Comparison of ENCODE assay signal across 8 cellular contexts in genomic region chr17:3845361-3845753, GRCh38. TPM values are rescaled to one million over a fixed set of nuclear protein-coding genes. Genes with fewer than 3 reads are reported as not detected.
DNase-seq lines count a peak whose midpoint lies in the region; ATAC-seq lines count a peak whose summit lies in the region.

No MANE protein-coding gene starts in this region.

- peak overlapping the region; percentile 69 for H3K27ac ChIP-seq in cingulate gyrus (ENCODE audit: low read depth, low read length)

- peaks cover 31% of the 10 kb centered on the region for H3K36me3 Mint-ChIP-seq in T-helper 2 cell treated with Interferon-gamma antibody and Interleukin-4, amounts not matched to agents 5 μg/mL and 100 μg/mL, for 36 hours (ENCODE audit: low read depth)

- no peaks in the 10 kb centered on the region for H3K9me3 Mint-ChIP-seq in T-helper 2 cell treated with Interferon-gamma antibody and Interleukin-4, amounts not matched to agents 5 μg/mL and 100 μg/mL, for 36 hours

- H3K27ac Mint-ChIP-seq in T-helper 2 cell treated with Interferon-gamma antibody and Interleukin-4, amounts not matched to agents 5 μg/mL and 100 μg/mL, for 36 hours: peak overlapping the region; percentile 91

- H3K4me3 Mint-ChIP-seq in T-helper 2 cell treated with Interferon-gamma antibody and Interleukin-4, amounts not matched to agents 5 μg/mL and 100 μg/mL, for 36 hours: peak overlapping the region; percentile 91

- H3K27me3 Mint-ChIP-seq in T-helper 2 cell treated with Interferon-gamma antibody and Interleukin-4, amounts not matched to agents 5 μg/mL and 100 μg/mL, for 36 hours (ENCODE audit: low read depth): peaks cover 6% of the 10 kb centered on the region

- H3K4me1 Mint-ChIP-seq in T-helper 2 cell treated with Interferon-gamma antibody and Interleukin-4, amounts not matched to agents 5 μg/mL and 100 μg/mL, for 36 hours (ENCODE audit: low read depth): peaks cover 16% of the 10 kb centered on the region

- DNase-seq in NCI-H1417 (lab: John Stamatoyannopoulos, UW): peak in 2 of 3 experiments; percentile 30 to 51
- DNase-seq in NCI-H1417 treated with DMSO at 0.1 percent for 48 hours (lab: John Stamatoyannopoulos, UW): no peak
- DNase-seq in T-helper 2 cell treated with Interferon-gamma antibody and Interleukin-4, amounts not matched to agents 5 μg/mL and 100 μg/mL, for 36 hours (ENCODE audit: low spot score): peak; percentile 51
- DNase-seq in lung microvascular endothelial cell (ENCODE audit: low read depth in 2 of 2): peak; percentile 9 to 22
- peak; percentile 35 to 37 for DNase-seq in stimulated activated CD8-positive, alpha-beta memory T cell treated with anti-CD3 and anti-CD28 coated beads, Interleukin-15, amount 100 ng/mL, for 48 hours (ENCODE audit: low read depth in 2 of 2)
- no peak for DNase-seq in COR-L47 (lab: John Stamatoyannopoulos, UW)

- peak; percentile 14 for ATAC-seq in HG03159 (IDR thresholded peaks at IDR 0.05; ENCODE audit: unreplicated experiment)

RNA-seq across cellular contexts. Expression of gene NCBP3, which starts 0.7 kb away (rescaled TPM):
- 10.5 and 11.5 TPM in 2 replicates for total RNA-seq in lung microvascular endothelial cell

RNA-seq across cellular contexts. Expression of gene ITGAE, which starts 44.4 kb away (rescaled TPM):
- 12.3 and 14.4 TPM in 2 replicates for total RNA-seq in lung microvascular endothelial cell

RNA-seq across cellular contexts. Expression of gene CAMKK1, which starts 47.5 kb away (rescaled TPM):
- 0.65 and 0.79 TPM in 2 replicates for total RNA-seq in lung microvascular endothelial cell

Comparison
In these comparisons a context has a peak if more than half of its experiments do, and no peak if none do; other contexts are left out.
1. DNase-seq: peak in NCI-H1417 (2 of 3), T-helper 2 cell treated with Interferon-gamma antibody and Interleukin-4, amounts not matched to agents 5 μg/mL and 100 μg/mL, for 36 hours (single experiment), lung microvascular endothelial cell (2 of 2) and stimulated activated CD8-positive, alpha-beta memory T cell treated with anti-CD3 and anti-CD28 coated beads, Interleukin-15, amount 100 ng/mL, for 48 hours (2 of 2); none in NCI-H1417 treated with DMSO at 0.1 percent for 48 hours (single experiment) and COR-L47 (single experiment).